ENCODE assay signal across 9 cellular contexts in the genomic region with DNA sequence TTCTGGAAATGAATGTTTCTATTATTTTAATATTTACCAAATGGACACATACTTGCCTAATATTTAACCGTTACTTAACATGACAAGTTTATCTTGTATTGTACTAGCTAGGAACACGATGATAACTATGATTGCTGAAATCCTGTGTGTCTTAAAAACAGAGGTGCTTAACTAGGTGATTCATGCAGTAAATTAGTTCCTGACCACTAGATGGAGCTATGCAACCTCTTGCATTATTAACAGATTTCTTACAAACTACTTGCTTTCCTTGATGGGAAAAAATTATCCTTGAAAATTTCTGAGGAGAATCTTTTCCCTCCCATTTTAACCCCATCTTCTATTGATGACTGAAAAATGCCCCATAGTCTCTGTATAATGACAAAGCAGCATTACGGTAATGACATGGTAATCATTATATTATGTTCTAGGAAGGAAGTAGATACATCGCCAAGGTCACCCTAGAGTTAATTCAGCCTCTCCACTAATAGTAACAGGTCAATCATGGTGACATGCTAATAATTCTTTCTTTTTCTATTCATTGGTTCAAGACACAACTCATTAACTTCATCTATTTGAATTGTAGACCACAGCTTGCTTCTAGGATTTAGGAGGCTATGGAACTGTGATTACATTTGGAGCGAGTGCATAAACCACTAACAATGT.
DNase-seq lines count a peak whose midpoint lies in the region; ATAC-seq lines count a peak whose summit lies in the region.
"Had no signal": no experiment of that assay in that cellular context is flagged by ENCODE, and none has a peak within 500 bp of the region (broad histone marks: within the 10 kb centered on the region; RNA-seq: fewer than 3 reads in every experiment).

No MANE protein-coding gene starts in this region.

- no peaks in the 10 kb centered on the region for H3K4me1 ChIP-seq in mesenchymal stem cell (ENCODE audit: control insufficient read depth, insufficient read depth, low read depth, low read length)

- H3K9me3 ChIP-seq in mesenchymal stem cell (ENCODE audit: control insufficient read depth, low read length) (no peaks in the 10 kb centered on the region), T-helper 17 cell (ENCODE audit: control insufficient read depth, low read length, poor library complexity, severe bottlenecking) (no peaks in the 10 kb centered on the region)

- no peak overlapping the region for H3K27ac Mint-ChIP-seq in T-helper 17 cell
- H3K27ac Mint-ChIP-seq: CD4-positive, alpha-beta memory T cell had no signal

- no peak overlapping the region for H2BK5ac ChIP-seq in mesenchymal stem cell (ENCODE audit: low read depth, low read length, poor library complexity, severe bottlenecking)

- no peak overlapping the region for H3K27ac ChIP-seq in mesenchymal stem cell (ENCODE audit: low read length, poor library complexity, severe bottlenecking)

- WGBS in mesenchymal stem cell = 100% methylated on average over 1 of the region's 5 CpGs

- no peaks in the 10 kb centered on the region for H3K36me3 Mint-ChIP-seq in T-helper 17 cell (ENCODE audit: low read depth)
- H3K36me3 Mint-ChIP-seq: CD4-positive, alpha-beta memory T cell had no signal

- peak; percentile 68 for ATAC-seq in HG03039 (IDR thresholded peaks at IDR 0.05; ENCODE audit: unreplicated experiment)
- ATAC-seq in T-helper 17 cell = no peak

- no peak overlapping the region for H3K23ac ChIP-seq in mesenchymal stem cell (ENCODE audit: low read length in 2 of 2)

- peak; percentile 30 for DNase-seq in NOMO-1 treated with DMSO at 0.1 percent for 48 hours (lab: John Stamatoyannopoulos, UW; ENCODE audit: unreplicated experiment)
- no peak for DNase-seq in NOMO-1 treated with dmso at 0.1 percent for 144 hours (lab: John Stamatoyannopoulos, UW; ENCODE audit: unreplicated experiment)
- peak; percentile 57 for DNase-seq in NCI-H460 (ENCODE audit: extremely low read depth, low read depth)
- DNase-seq in cerebellar cortex (ENCODE audit: low spot score) = peak; percentile 85
- peak; percentile 62 for DNase-seq in mesenchymal stem cell
- no peak for DNase-seq in T-helper 17 cell
- no peak for DNase-seq in SHP77 treated with DMSO at 0.1 percent for 48 hours (lab: John Stamatoyannopoulos, UW)

- H3K4ac ChIP-seq in mesenchymal stem cell (ENCODE audit: low read depth in 1 of 2, low read length in 2 of 2) = no peak overlapping the region

- H3K36me3 ChIP-seq in mesenchymal stem cell (ENCODE audit: control insufficient read depth in 1 of 2, insufficient read depth in 2 of 2, low read depth in 1 of 2, low read length in 2 of 2) = no peaks in the 10 kb centered on the region

- no peak overlapping the region for H3K14ac ChIP-seq in mesenchymal stem cell (ENCODE audit: low read length in 2 of 2)

- H3K4me1 Mint-ChIP-seq in T-helper 17 cell = no peaks in the 10 kb centered on the region
- H3K4me1 Mint-ChIP-seq: CD4-positive, alpha-beta memory T cell had no signal

- no peak overlapping the region for H2AFZ ChIP-seq in mesenchymal stem cell (ENCODE audit: low read depth, low read length)

- H4K8ac ChIP-seq in mesenchymal stem cell (ENCODE audit: low read length) = no peak overlapping the region

- H3K27me3 Mint-ChIP-seq in T-helper 17 cell = no peaks in the 10 kb centered on the region
- H3K27me3 Mint-ChIP-seq: CD4-positive, alpha-beta memory T cell had no signal

- no peak overlapping the region for H2AK5ac ChIP-seq in mesenchymal stem cell (ENCODE audit: low read length, severe bottlenecking)

- H2BK15ac ChIP-seq in mesenchymal stem cell (ENCODE audit: low read depth, poor library complexity, severe bottlenecking) = no peak overlapping the region

- H3K79me1 ChIP-seq in mesenchymal stem cell (replicated peaks; ENCODE audit: low read length, poor library complexity, severe bottlenecking) = no peaks in the 10 kb centered on the region

- H2BK12ac ChIP-seq in mesenchymal stem cell (ENCODE audit: low read length in 2 of 2) = no peak overlapping the region

- no peak overlapping the region for H2BK120ac ChIP-seq in mesenchymal stem cell (ENCODE audit: low read depth, low read length)

- no peak overlapping the region for H3K4me3 ChIP-seq in mesenchymal stem cell (ENCODE audit: insufficient read depth in 1 of 2, low read depth in 1 of 2, low read length in 2 of 2)

- H3K27me3 ChIP-seq in mesenchymal stem cell (ENCODE audit: control insufficient read depth in 1 of 2, insufficient read depth in 1 of 2, low read length in 2 of 2) = no peaks in the 10 kb centered on the region

- no peak overlapping the region for H3K4me3 Mint-ChIP-seq in T-helper 17 cell
- H3K4me3 Mint-ChIP-seq: CD4-positive, alpha-beta memory T cell had no signal

- no peak overlapping the region for H3K9ac ChIP-seq in mesenchymal stem cell (ENCODE audit: low read length)

- H3K18ac ChIP-seq in mesenchymal stem cell (ENCODE audit: low read depth in 1 of 2, low read length in 2 of 2) = no peak overlapping the region

- H4K91ac ChIP-seq in mesenchymal stem cell (ENCODE audit: low read length) = no peak overlapping the region

- H3K4me2 ChIP-seq in mesenchymal stem cell (ENCODE audit: low read length, poor library complexity, severe bottlenecking) = no peak overlapping the region

Comparison
In these comparisons a context has a peak if more than half of its experiments do, and no peak if none do; other contexts are left out.
1. DNase-seq: peak in NOMO-1 treated with DMSO at 0.1 percent for 48 hours (single experiment), NCI-H460 (single experiment), cerebellar cortex (single experiment) and mesenchymal stem cell (single experiment); none in NOMO-1 treated with dmso at 0.1 percent for 144 hours (single experiment), T-helper 17 cell (0 of 3) and SHP77 treated with DMSO at 0.1 percent for 48 hours (single experiment).